Comparison of ENCODE assay signal across 23 cellular contexts in genomic region chr10:113765910-113766309, GRCh38. TPM values are rescaled to one million over a fixed set of nuclear protein-coding genes. Genes with fewer than 3 reads are reported as not detected.
DNase-seq lines count a peak whose midpoint lies in the region; ATAC-seq and TF ChIP-seq lines count a peak whose summit lies in the region.
"Had no signal": no experiment of that assay in that cellular context is flagged by ENCODE, and none has a peak within 500 bp of the region (broad histone marks: within the 10 kb centered on the region; RNA-seq: fewer than 3 reads in every experiment).

No MANE protein-coding gene starts in this region.

- H3K9me3 ChIP-seq in prostate gland = no peaks in the 10 kb centered on the region

- H3K4me1 ChIP-seq in prostate gland (replicated peaks) = peaks cover 7% of the 10 kb centered on the region

- CTCF ChIA-PET in activated CD4-positive, alpha-beta memory T cell treated with anti-CD3 and anti-CD28 coated beads for 36 hours (lab: Charles Lee) = interaction anchor here (1.9 kb wide), 1 partner anchor 33 kb away, joined by 6 read pairs; no protein-coding TSS in a partner anchor

- peaks cover 9% of the 10 kb centered on the region for H3K9me3 Mint-ChIP-seq in activated CD4-positive, alpha-beta memory T cell treated with anti-CD3 and anti-CD28 coated beads for 36 hours

- H3K36me3 ChIP-seq in prostate gland = no peaks in the 10 kb centered on the region

- no peak overlapping the region for H3K27ac Mint-ChIP-seq in activated CD4-positive, alpha-beta memory T cell treated with anti-CD3 and anti-CD28 coated beads for 36 hours
- H3K27ac Mint-ChIP-seq: CD4-positive, alpha-beta T cell; GM23338 had no signal

- no peak for TF ChIP-seq CTCF in prostate gland (IDR thresholded peaks at IDR 0.05)

- no peak for TF ChIP-seq POLR2A in prostate gland (IDR thresholded peaks at IDR 0.05)

- no peaks in the 10 kb centered on the region for H3K4me1 Mint-ChIP-seq in activated CD4-positive, alpha-beta memory T cell treated with anti-CD3 and anti-CD28 coated beads for 36 hours (ENCODE audit: low read depth)
- H3K4me1 Mint-ChIP-seq: GM23338 had no signal

- no peaks in the 10 kb centered on the region for H3K27me3 ChIP-seq in prostate gland (replicated peaks; ENCODE audit: insufficient read depth)

- no peak overlapping the region for H3K4me3 Mint-ChIP-seq in activated CD4-positive, alpha-beta memory T cell treated with anti-CD3 and anti-CD28 coated beads for 36 hours
- H3K4me3 Mint-ChIP-seq: CD4-positive, alpha-beta T cell; GM23338 had no signal

- 32% methylated on average over 3 of the region's 3 CpGs for WGBS in prostate gland

- H3K27ac ChIP-seq in prostate gland = peak overlapping the region; percentile 41 to 42
- H3K27ac ChIP-seq: PC-9, RWPE1 had no signal

- POLR2A ChIA-PET in activated CD4-positive, alpha-beta memory T cell treated with anti-CD3 and anti-CD28 coated beads for 36 hours (lab: Charles Lee) = no interaction called here

- H3K4me3 ChIP-seq in prostate gland = no peak overlapping the region
- H3K4me3 ChIP-seq: GM12878, GM23338, PC-9 had no signal

- no peaks in the 10 kb centered on the region for H3K36me3 Mint-ChIP-seq in activated CD4-positive, alpha-beta memory T cell treated with anti-CD3 and anti-CD28 coated beads for 36 hours

- H3K27me3 Mint-ChIP-seq in activated CD4-positive, alpha-beta memory T cell treated with anti-CD3 and anti-CD28 coated beads for 36 hours = peaks cover 27% of the 10 kb centered on the region

- intact Hi-C loops in left colon (cut with DNase I, micrococcal nuclease) = no loop called here
- intact Hi-C loops in prostate gland (cut with DNase I) = no loop called here
- intact Hi-C loops in activated CD4-positive, alpha-beta memory T cell treated with anti-CD3 and anti-CD28 coated beads for 36 hours (cut with micrococcal nuclease) = no loop called here

- DNase-seq in NCI-H1105 treated with DMSO at 0.1 percent for 48 hours (lab: John Stamatoyannopoulos, UW) (peak; percentile 25), NCI-H1105 (lab: John Stamatoyannopoulos, UW) (no peak), NCI-H526 (lab: John Stamatoyannopoulos, UW) (peak; percentile 33 to 45), left colon (no peak), prostate gland (ENCODE audit: low spot score) (no peak), ureter (ENCODE audit: low spot score) (no peak)
- no peak for DNase-seq in activated CD4-positive, alpha-beta memory T cell treated with anti-CD3 and anti-CD28 coated beads for 36 hours
- DNase-seq: Caco-2; CD4-positive, alpha-beta T cell; DMS53; EL; HCEC 1CT; Kasumi-1; MM.1S; NCI-H1092; NCI-H1694 treated with DMSO at 0.1 percent for 48 hours; NCI-H82; PC-9; SIG-M5 had no signal

- peak; percentile 79 for ATAC-seq in left colon
- ATAC-seq in GM21825 (IDR thresholded peaks at IDR 0.05; ENCODE audit: unreplicated experiment) = no peak
- ATAC-seq: GM12878, GM23338 had no signal

RNA-seq across cellular contexts. Expression of gene PLEKHS1, which starts 14.4 kb away (rescaled TPM):
- 10 to 100 TPM in 1 of 2 donors, 1 to 10 TPM in 1; 6.6 to 12.2 TPM for total RNA-seq in left colon
- 1 to 10 TPM; 1.9 to 9.0 TPM for total RNA-seq in prostate gland
- total RNA-seq in activated CD4-positive, alpha-beta memory T cell treated with anti-CD3 and anti-CD28 coated beads for 36 hours = not detected
- 25.7 TPM for total RNA-seq in ureter
- total RNA-seq: Caco-2, GM12878, GM23338 had no signal

Comparison
In these comparisons a context has a peak if more than half of its experiments do, and no peak if none do; other contexts are left out.
1. DNase-seq: peak in NCI-H1105 treated with DMSO at 0.1 percent for 48 hours (single experiment) and NCI-H526 (2 of 2); none in NCI-H1105 (single experiment), left colon (0 of 2), prostate gland (single experiment), activated CD4-positive, alpha-beta memory T cell treated with anti-CD3 and anti-CD28 coated beads for 36 hours (single experiment) and ureter (single experiment).